ENCODE assay signal across 1 cellular context in genomic region chr10:98460837-98461499, GRCh38.
TF ChIP-seq lines count a peak whose summit lies in the region.

No MANE protein-coding gene starts in this region.

TF ChIP-seq in K562, 482 proteins besides CTCF, POLR2A, EP300 and RAD21 (continued from another document and continues in another):
- TF ChIP-seq ZNF830 (CRISPR knock-in tag; IDR thresholded peaks at IDR 0.05) (no peak), RCOR1 (IDR thresholded peaks at IDR 0.05; ENCODE audit: borderline replicate concordance in 1 of 2, low read depth in 2 of 2, low read length in 2 of 2) (peak in 1 of 2 experiments; percentile 64; a peak in 3 of 4 replicates), HDAC3 (IDR thresholded peaks at IDR 0.05; ENCODE audit: borderline replicate concordance, partially characterized antibody) (peak; percentile 88), ZBTB2 (IDR thresholded peaks at IDR 0.05) (no peak), CHD2 (IDR thresholded peaks at IDR 0.05; ENCODE audit: low read depth, low read length) (no peak), ZNF584 (CRISPR knock-in tag; IDR thresholded peaks at IDR 0.05; ENCODE audit: low read depth) (0 out of 2 replicates have a peak, but pooled peaks have one; percentile 63), NONO (IDR thresholded peaks at IDR 0.05; ENCODE audit: low read depth in 2 of 2, low read length in 1 of 2) (peak in 1 of 2 experiments; percentile 48; a peak in 2 of 4 replicates), NCOA1 (IDR thresholded peaks at IDR 0.05; ENCODE audit: low read depth) (peak; percentile 85), TBL1XR1 (IDR thresholded peaks at IDR 0.05; ENCODE audit: low read length in 2 of 2) (peak in 1 of 2 experiments; percentile 92; a peak in 2 of 4 replicates), SIN3A (IDR thresholded peaks at IDR 0.05; ENCODE audit: borderline replicate concordance in 2 of 2, control insufficient read depth in 1 of 2, low read depth in 2 of 2, low read length in 2 of 2) (peak; percentile 91 to 94), ZNF134 (CRISPR knock-in tag; conservative IDR thresholded peaks at IDR 0.05) (no peak), NFIX (CRISPR knock-in tag; IDR thresholded peaks at IDR 0.05; ENCODE audit: low read depth) (no peak), LEF1 (IDR thresholded peaks at IDR 0.05) (peak; percentile 86), KLF1 (tag; IDR thresholded peaks at IDR 0.05) (no peak), ZNF212 (CRISPR knock-in tag; IDR thresholded peaks at IDR 0.05) (no peak), ZBTB12 (CRISPR knock-in tag; IDR thresholded peaks at IDR 0.05) (peak; percentile 42; the same call in 1 of the 2 replicates), EP400 (IDR thresholded peaks at IDR 0.05) (peak; percentile 73), SMAD4 (CRISPR knock-in tag; conservative IDR thresholded peaks at IDR 0.05) (peak; percentile 76), RB1 (IDR thresholded peaks at IDR 0.05; ENCODE audit: low read depth) (0 out of 2 replicates have a peak, but pooled peaks have one; percentile 15), NCOA4 (IDR thresholded peaks at IDR 0.05; ENCODE audit: partially characterized antibody) (no peak), XRCC3 (IDR thresholded peaks at IDR 0.05) (no peak), FOSL1 (tag; conservative IDR thresholded peaks at IDR 0.05) (peak; percentile 100), HDAC2 (IDR thresholded peaks at IDR 0.05) (peak; percentile 88; the same call in 1 of the 2 replicates), XRCC4 (IDR thresholded peaks at IDR 0.05; ENCODE audit: extremely low read depth, insufficient read depth, insufficient read length) (no peak), ZSCAN29 (IDR thresholded peaks at IDR 0.05) (no peak), ZNF354B (CRISPR knock-in tag; IDR thresholded peaks at IDR 0.05) (no peak), ZFP36 (IDR thresholded peaks at IDR 0.05; ENCODE audit: low read depth, low read length, partially characterized antibody) (no peak), TSC22D4 (tag; IDR thresholded peaks at IDR 0.05) (no peak), ZNF224 (CRISPR knock-in tag; IDR thresholded peaks at IDR 0.05) (no peak), DNMT1 (IDR thresholded peaks at IDR 0.05) (no peak), TOE1 (IDR thresholded peaks at IDR 0.05; ENCODE audit: borderline replicate concordance) (peak; percentile 47; the same call in 1 of the 2 replicates), TOE1 (CRISPR knock-in tag; IDR thresholded peaks at IDR 0.05; ENCODE audit: borderline replicate concordance, low read depth) (no peak), KDM5B (IDR thresholded peaks at IDR 0.05; ENCODE audit: insufficient replicate concordance, low read depth, low read length) (no peak), RNF2 (IDR thresholded peaks at IDR 0.05) (peak; percentile 42; the same call in 1 of the 2 replicates), NR2C2 (CRISPR knock-in tag; IDR thresholded peaks at IDR 0.05) (no peak), NR2C2 (tag; IDR thresholded peaks at IDR 0.05) (peak; percentile 75), ZNF318 (IDR thresholded peaks at IDR 0.05; ENCODE audit: borderline replicate concordance in 1 of 2, low read depth in 1 of 2) (peak in 1 of 2 experiments; percentile 100; a peak in 2 of 4 replicates), FOXK2 (conservative IDR thresholded peaks at IDR 0.05 in 1 of 2, IDR thresholded peaks at IDR 0.05 in 1 of 2; ENCODE audit: low read depth in 2 of 2) (peak; percentile 85 to 91), STAT5B (CRISPR knock-in tag; IDR thresholded peaks at IDR 0.05) (no peak)
- TF ChIP-seq, protein P1, sequence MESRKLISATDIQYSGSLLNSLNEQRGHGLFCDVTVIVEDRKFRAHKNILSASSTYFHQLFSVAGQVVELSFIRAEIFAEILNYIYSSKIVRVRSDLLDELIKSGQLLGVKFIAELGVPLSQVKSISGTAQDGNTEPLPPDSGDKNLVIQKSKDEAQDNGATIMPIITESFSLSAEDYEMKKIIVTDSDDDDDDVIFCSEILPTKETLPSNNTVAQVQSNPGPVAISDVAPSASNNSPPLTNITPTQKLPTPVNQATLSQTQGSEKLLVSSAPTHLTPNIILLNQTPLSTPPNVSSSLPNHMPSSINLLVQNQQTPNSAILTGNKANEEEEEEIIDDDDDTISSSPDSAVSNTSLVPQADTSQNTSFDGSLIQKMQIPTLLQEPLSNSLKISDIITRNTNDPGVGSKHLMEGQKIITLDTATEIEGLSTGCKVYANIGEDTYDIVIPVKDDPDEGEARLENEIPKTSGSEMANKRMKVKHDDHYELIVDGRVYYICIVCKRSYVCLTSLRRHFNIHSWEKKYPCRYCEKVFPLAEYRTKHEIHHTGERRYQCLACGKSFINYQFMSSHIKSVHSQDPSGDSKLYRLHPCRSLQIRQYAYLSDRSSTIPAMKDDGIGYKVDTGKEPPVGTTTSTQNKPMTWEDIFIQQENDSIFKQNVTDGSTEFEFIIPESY (CRISPR knock-in tag; IDR thresholded peaks at IDR 0.05) = no peak
- TF ChIP-seq, protein P2, sequence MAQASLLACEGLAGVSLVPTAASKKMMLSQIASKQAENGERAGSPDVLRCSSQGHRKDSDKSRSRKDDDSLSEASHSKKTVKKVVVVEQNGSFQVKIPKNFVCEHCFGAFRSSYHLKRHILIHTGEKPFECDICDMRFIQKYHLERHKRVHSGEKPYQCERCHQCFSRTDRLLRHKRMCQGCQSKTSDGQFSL (CRISPR knock-in tag; IDR thresholded peaks at IDR 0.05) = no peak
- TF ChIP-seq, protein P2 (tag; IDR thresholded peaks at IDR 0.05) = no peak
- TF ChIP-seq, protein P3, sequence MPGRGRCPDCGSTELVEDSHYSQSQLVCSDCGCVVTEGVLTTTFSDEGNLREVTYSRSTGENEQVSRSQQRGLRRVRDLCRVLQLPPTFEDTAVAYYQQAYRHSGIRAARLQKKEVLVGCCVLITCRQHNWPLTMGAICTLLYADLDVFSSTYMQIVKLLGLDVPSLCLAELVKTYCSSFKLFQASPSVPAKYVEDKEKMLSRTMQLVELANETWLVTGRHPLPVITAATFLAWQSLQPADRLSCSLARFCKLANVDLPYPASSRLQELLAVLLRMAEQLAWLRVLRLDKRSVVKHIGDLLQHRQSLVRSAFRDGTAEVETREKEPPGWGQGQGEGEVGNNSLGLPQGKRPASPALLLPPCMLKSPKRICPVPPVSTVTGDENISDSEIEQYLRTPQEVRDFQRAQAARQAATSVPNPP (IDR thresholded peaks at IDR 0.05; ENCODE audit: borderline replicate concordance, insufficient read depth, insufficient read length) = no peak
- TF ChIP-seq, protein P4, sequence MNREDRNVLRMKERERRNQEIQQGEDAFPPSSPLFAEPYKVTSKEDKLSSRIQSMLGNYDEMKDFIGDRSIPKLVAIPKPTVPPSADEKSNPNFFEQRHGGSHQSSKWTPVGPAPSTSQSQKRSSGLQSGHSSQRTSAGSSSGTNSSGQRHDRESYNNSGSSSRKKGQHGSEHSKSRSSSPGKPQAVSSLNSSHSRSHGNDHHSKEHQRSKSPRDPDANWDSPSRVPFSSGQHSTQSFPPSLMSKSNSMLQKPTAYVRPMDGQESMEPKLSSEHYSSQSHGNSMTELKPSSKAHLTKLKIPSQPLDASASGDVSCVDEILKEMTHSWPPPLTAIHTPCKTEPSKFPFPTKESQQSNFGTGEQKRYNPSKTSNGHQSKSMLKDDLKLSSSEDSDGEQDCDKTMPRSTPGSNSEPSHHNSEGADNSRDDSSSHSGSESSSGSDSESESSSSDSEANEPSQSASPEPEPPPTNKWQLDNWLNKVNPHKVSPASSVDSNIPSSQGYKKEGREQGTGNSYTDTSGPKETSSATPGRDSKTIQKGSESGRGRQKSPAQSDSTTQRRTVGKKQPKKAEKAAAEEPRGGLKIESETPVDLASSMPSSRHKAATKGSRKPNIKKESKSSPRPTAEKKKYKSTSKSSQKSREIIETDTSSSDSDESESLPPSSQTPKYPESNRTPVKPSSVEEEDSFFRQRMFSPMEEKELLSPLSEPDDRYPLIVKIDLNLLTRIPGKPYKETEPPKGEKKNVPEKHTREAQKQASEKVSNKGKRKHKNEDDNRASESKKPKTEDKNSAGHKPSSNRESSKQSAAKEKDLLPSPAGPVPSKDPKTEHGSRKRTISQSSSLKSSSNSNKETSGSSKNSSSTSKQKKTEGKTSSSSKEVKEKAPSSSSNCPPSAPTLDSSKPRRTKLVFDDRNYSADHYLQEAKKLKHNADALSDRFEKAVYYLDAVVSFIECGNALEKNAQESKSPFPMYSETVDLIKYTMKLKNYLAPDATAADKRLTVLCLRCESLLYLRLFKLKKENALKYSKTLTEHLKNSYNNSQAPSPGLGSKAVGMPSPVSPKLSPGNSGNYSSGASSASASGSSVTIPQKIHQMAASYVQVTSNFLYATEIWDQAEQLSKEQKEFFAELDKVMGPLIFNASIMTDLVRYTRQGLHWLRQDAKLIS (CRISPR knock-in tag; IDR thresholded peaks at IDR 0.05) = no peak
- TF ChIP-seq, protein P5, sequence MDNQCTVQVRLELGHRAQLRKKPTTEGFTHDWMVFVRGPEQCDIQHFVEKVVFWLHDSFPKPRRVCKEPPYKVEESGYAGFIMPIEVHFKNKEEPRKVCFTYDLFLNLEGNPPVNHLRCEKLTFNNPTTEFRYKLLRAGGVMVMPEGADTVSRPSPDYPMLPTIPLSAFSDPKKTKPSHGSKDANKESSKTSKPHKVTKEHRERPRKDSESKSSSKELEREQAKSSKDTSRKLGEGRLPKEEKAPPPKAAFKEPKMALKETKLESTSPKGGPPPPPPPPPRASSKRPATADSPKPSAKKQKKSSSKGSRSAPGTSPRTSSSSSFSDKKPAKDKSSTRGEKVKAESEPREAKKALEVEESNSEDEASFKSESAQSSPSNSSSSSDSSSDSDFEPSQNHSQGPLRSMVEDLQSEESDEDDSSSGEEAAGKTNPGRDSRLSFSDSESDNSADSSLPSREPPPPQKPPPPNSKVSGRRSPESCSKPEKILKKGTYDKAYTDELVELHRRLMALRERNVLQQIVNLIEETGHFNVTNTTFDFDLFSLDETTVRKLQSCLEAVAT (IDR thresholded peaks at IDR 0.05) = peak in 1 of 2 experiments; percentile 94; a peak in 2 of 4 replicates
